In genomic region chr6:21367148-21367547, GRCh38 we compare ENCODE assay signal across 32 cellular contexts.
"Had no signal": no experiment of that assay in that cellular context is flagged by ENCODE, and none has a peak within 500 bp of the region (broad histone marks: within the 10 kb centered on the region; RNA-seq: fewer than 3 reads in every experiment).

No MANE protein-coding gene starts in this region.

- H3K9ac ChIP-seq: KMS-11 had no signal

- H3K4me2 ChIP-seq: KMS-11 had no signal

- H3K27ac ChIP-seq: KMS-11, SK-N-MC had no signal

- H3K4me1 Mint-ChIP-seq: activated CD8-positive, alpha-beta memory T cell treated with anti-CD3 and anti-CD28 coated beads, Interleukin-2, amount 10 ng/mL, durations not matched to agents 7 days and 5 days; T-cell had no signal

- FAIRE-seq: astrocyte, TTC549 had no signal

- H3K27ac Mint-ChIP-seq: activated CD8-positive, alpha-beta memory T cell treated with anti-CD3 and anti-CD28 coated beads, Interleukin-2, amount 10 ng/mL, durations not matched to agents 7 days and 5 days; activated CD8-positive, alpha-beta T cell treated with anti-CD3 and anti-CD28 coated beads, Interleukin-2, amount 10 ng/mL, durations not matched to agents 7 days and 5 days; activated naive CD4-positive, alpha-beta T cell treated with anti-CD3 and anti-CD28 coated beads, Interleukin-2, amount 50 U/mL, for 72 hours; activated T-cell treated with anti-CD3 and anti-CD28 coated beads, Interleukin-2, amount 50 U/mL, for 24 hours; brain; T-cell had no signal

- DNase-seq: activated CD4-positive, alpha-beta T cell treated with anti-CD3 and anti-CD28 coated beads for 48 hours; activated CD4-positive, alpha-beta T cell treated with anti-CD3 and anti-CD28 coated beads, Interleukin-2, amount 50 U/mL, for 4 hours; activated CD4-positive, CD25-positive, alpha-beta regulatory T cell treated with anti-CD3 and anti-CD28 coated beads, Interleukin-2, amount 50 U/mL, for 72 hours; activated CD8-positive, alpha-beta memory T cell treated with anti-CD3 and anti-CD28 coated beads, Interleukin-2, amount 10 ng/mL, durations not matched to agents 7 days and 5 days; activated CD8-positive, alpha-beta T cell treated with anti-CD3 and anti-CD28 coated beads, Interleukin-2, amount 10 ng/mL, durations not matched to agents 7 days and 5 days; activated effector memory CD4-positive, alpha-beta T cell treated with anti-CD3 and anti-CD28 coated beads, Interleukin-2, amount 50 U/mL, for 16 hours; activated naive CD4-positive, alpha-beta T cell treated with Interleukin-2 at 50 U/mL for 16 hours; activated T-cell treated with anti-CD3 and anti-CD28 coated beads, Interleukin-2, amount 50 U/mL, for 24 hours; amygdala; MM.1S; NCI-H1105; NCI-H1436; NCI-H1694 treated with DMSO at 0.1 percent for 48 hours; NCI-H2029 treated with DMSO at 0.1 percent for 48 hours; NCI-H345; NCI-H510A; NCI-H526 treated with DMSO at 0.1 percent for 48 hours; NK-92 treated with Interleukin-12 subunit alpha and Interleukin-12 subunit beta, amount 100 ng/mL, for 24 hours; OCI-M1; RPMI8226; T-cell; T-helper 2 cell; T1000 had no signal

- H3K36me3 Mint-ChIP-seq: activated CD8-positive, alpha-beta memory T cell treated with anti-CD3 and anti-CD28 coated beads, Interleukin-2, amount 10 ng/mL, durations not matched to agents 7 days and 5 days; activated naive CD4-positive, alpha-beta T cell treated with anti-CD3 and anti-CD28 coated beads, Interleukin-2, amount 50 U/mL, for 72 hours; brain; T-cell had no signal

- H3K4me3 Mint-ChIP-seq: activated CD8-positive, alpha-beta memory T cell treated with anti-CD3 and anti-CD28 coated beads, Interleukin-2, amount 10 ng/mL, durations not matched to agents 7 days and 5 days; activated CD8-positive, alpha-beta T cell treated with anti-CD3 and anti-CD28 coated beads, Interleukin-2, amount 10 ng/mL, durations not matched to agents 7 days and 5 days; activated T-cell treated with anti-CD3 and anti-CD28 coated beads, Interleukin-2, amount 50 U/mL, for 24 hours; brain; T-cell; WTC11 had no signal

- ATAC-seq: activated CD8-positive, alpha-beta memory T cell treated with anti-CD3 and anti-CD28 coated beads, Interleukin-2, amount 10 ng/mL, durations not matched to agents 7 days and 5 days; activated CD8-positive, alpha-beta T cell treated with anti-CD3 and anti-CD28 coated beads, Interleukin-2, amount 10 ng/mL, durations not matched to agents 7 days and 5 days; activated naive CD4-positive, alpha-beta T cell treated with anti-CD3 and anti-CD28 coated beads, Interleukin-2, amount 50 U/mL, for 72 hours; Panc1; Right ventricle myocardium inferior; T-cell had no signal

- H3K4me3 ChIP-seq: SK-N-MC had no signal

- H3K27me3 Mint-ChIP-seq: T-cell had no signal

- H3K9me3 Mint-ChIP-seq: activated naive CD4-positive, alpha-beta T cell treated with anti-CD3 and anti-CD28 coated beads, Interleukin-2, amount 50 U/mL, for 72 hours; activated T-cell treated with anti-CD3 and anti-CD28 coated beads, Interleukin-2, amount 50 U/mL, for 24 hours; T-cell had no signal
